ENCODE assay signal across 10 cellular contexts in genomic region chr10:7445474-7446135, GRCh38. TPM values are rescaled to one million over a fixed set of nuclear protein-coding genes. Genes with fewer than 3 reads are reported as not detected.
A peak's percentile ranks its signal among the peaks of the same experiment; 100 is the strongest.
DNase-seq lines count a peak whose midpoint lies in the region; ATAC-seq lines count a peak whose summit lies in the region.
"Had no signal": no experiment of that assay in that cellular context is flagged by ENCODE, and none has a peak within 500 bp of the region (broad histone marks: within the 10 kb centered on the region; RNA-seq: fewer than 3 reads in every experiment).

No MANE protein-coding gene starts in this region.

- H3K9me3 Mint-ChIP-seq in activated T-helper 17 cell treated with anti-CD3 and anti-CD28 coated beads, Interleukin-2, amount 50 U/mL, for 72 hours: peaks cover 6% of the 10 kb centered on the region
- H3K9me3 Mint-ChIP-seq in activated naive CD8-positive, alpha-beta T cell treated with anti-CD3 and anti-CD28 coated beads for 36 hours: peaks cover 17% of the 10 kb centered on the region
- peaks cover 23% of the 10 kb centered on the region for H3K9me3 Mint-ChIP-seq in activated CD4-positive, alpha-beta T cell treated with anti-CD3 and anti-CD28 coated beads, Interleukin-2, amount 10 ng/mL, durations not matched to agents 7 days and 5 days

- POLR2A ChIA-PET in activated CD4-positive, alpha-beta T cell treated with anti-CD3 and anti-CD28 coated beads, Interleukin-2, amount 10 ng/mL, durations not matched to agents 7 days and 5 days (lab: Charles Lee): no interaction called here

- no peak overlapping the region for H3K4me3 Mint-ChIP-seq in activated T-helper 17 cell treated with anti-CD3 and anti-CD28 coated beads, Interleukin-2, amount 50 U/mL, for 72 hours
- H3K4me3 Mint-ChIP-seq in activated naive CD8-positive, alpha-beta T cell treated with anti-CD3 and anti-CD28 coated beads for 36 hours: no peak overlapping the region
- H3K4me3 Mint-ChIP-seq in activated CD4-positive, alpha-beta T cell treated with anti-CD3 and anti-CD28 coated beads, Interleukin-2, amount 10 ng/mL, durations not matched to agents 7 days and 5 days: no peak overlapping the region
- H3K4me3 Mint-ChIP-seq: activated CD4-positive, alpha-beta memory T cell treated with anti-CD3 and anti-CD28 coated beads, Interleukin-2, amount 10 ng/mL, durations not matched to agents 7 days and 5 days had no signal

- H3K4me1 Mint-ChIP-seq in activated T-helper 17 cell treated with anti-CD3 and anti-CD28 coated beads, Interleukin-2, amount 50 U/mL, for 72 hours: no peaks in the 10 kb centered on the region
- H3K4me1 Mint-ChIP-seq in activated naive CD8-positive, alpha-beta T cell treated with anti-CD3 and anti-CD28 coated beads for 36 hours: peaks cover 5% of the 10 kb centered on the region
- H3K4me1 Mint-ChIP-seq in activated CD4-positive, alpha-beta T cell treated with anti-CD3 and anti-CD28 coated beads, Interleukin-2, amount 10 ng/mL, durations not matched to agents 7 days and 5 days: no peaks in the 10 kb centered on the region
- H3K4me1 Mint-ChIP-seq: activated CD4-positive, alpha-beta memory T cell treated with anti-CD3 and anti-CD28 coated beads, Interleukin-2, amount 10 ng/mL, durations not matched to agents 7 days and 5 days had no signal

- H3K27ac Mint-ChIP-seq in activated T-helper 17 cell treated with anti-CD3 and anti-CD28 coated beads, Interleukin-2, amount 50 U/mL, for 72 hours: no peak overlapping the region
- H3K27ac Mint-ChIP-seq in activated naive CD8-positive, alpha-beta T cell treated with anti-CD3 and anti-CD28 coated beads for 36 hours: no peak overlapping the region
- no peak overlapping the region for H3K27ac Mint-ChIP-seq in activated CD4-positive, alpha-beta T cell treated with anti-CD3 and anti-CD28 coated beads, Interleukin-2, amount 10 ng/mL, durations not matched to agents 7 days and 5 days
- H3K27ac Mint-ChIP-seq: activated CD4-positive, alpha-beta memory T cell treated with anti-CD3 and anti-CD28 coated beads, Interleukin-2, amount 10 ng/mL, durations not matched to agents 7 days and 5 days had no signal

- H3K27me3 Mint-ChIP-seq in activated T-helper 17 cell treated with anti-CD3 and anti-CD28 coated beads, Interleukin-2, amount 50 U/mL, for 72 hours: no peaks in the 10 kb centered on the region
- no peaks in the 10 kb centered on the region for H3K27me3 Mint-ChIP-seq in activated naive CD8-positive, alpha-beta T cell treated with anti-CD3 and anti-CD28 coated beads for 36 hours
- peaks cover 8% of the 10 kb centered on the region for H3K27me3 Mint-ChIP-seq in activated CD4-positive, alpha-beta T cell treated with anti-CD3 and anti-CD28 coated beads, Interleukin-2, amount 10 ng/mL, durations not matched to agents 7 days and 5 days

- ATAC-seq in GM18502 (IDR thresholded peaks at IDR 0.05; ENCODE audit: poor library complexity, unreplicated experiment): peak; percentile 88
- peak; percentile 81 for ATAC-seq in GM21515 (IDR thresholded peaks at IDR 0.05; ENCODE audit: unreplicated experiment)
- ATAC-seq in HG03342 (IDR thresholded peaks at IDR 0.05; ENCODE audit: unreplicated experiment): peak; percentile 69
- ATAC-seq in activated T-helper 17 cell treated with anti-CD3 and anti-CD28 coated beads, Interleukin-2, amount 50 U/mL, for 72 hours (replicated peaks): no peak

- H3K36me3 Mint-ChIP-seq in activated T-helper 17 cell treated with anti-CD3 and anti-CD28 coated beads, Interleukin-2, amount 50 U/mL, for 72 hours (ENCODE audit: low read depth): no peaks in the 10 kb centered on the region
- H3K36me3 Mint-ChIP-seq in activated naive CD8-positive, alpha-beta T cell treated with anti-CD3 and anti-CD28 coated beads for 36 hours: peaks cover 5% of the 10 kb centered on the region
- H3K36me3 Mint-ChIP-seq in activated CD4-positive, alpha-beta T cell treated with anti-CD3 and anti-CD28 coated beads, Interleukin-2, amount 10 ng/mL, durations not matched to agents 7 days and 5 days (ENCODE audit: low read depth): peaks cover 11% of the 10 kb centered on the region

- peak; percentile 65 for DNase-seq in globus pallidus (ENCODE audit: low spot score)
- DNase-seq in activated naive CD8-positive, alpha-beta T cell treated with anti-CD3 and anti-CD28 coated beads for 36 hours: no peak
- no peak for DNase-seq in activated CD4-positive, alpha-beta T cell treated with anti-CD3 and anti-CD28 coated beads, Interleukin-2, amount 10 ng/mL, durations not matched to agents 7 days and 5 days
- DNase-seq in NCI-H2107 treated with DMSO at 0.1 percent for 48 hours (lab: John Stamatoyannopoulos, UW; ENCODE audit: unreplicated experiment): no peak
- DNase-seq: activated CD4-positive, alpha-beta memory T cell treated with anti-CD3 and anti-CD28 coated beads, Interleukin-2, amount 10 ng/mL, durations not matched to agents 7 days and 5 days; trophoblast cell had no signal

- CTCF ChIA-PET in activated CD4-positive, alpha-beta T cell treated with anti-CD3 and anti-CD28 coated beads, Interleukin-2, amount 10 ng/mL, durations not matched to agents 7 days and 5 days (lab: Charles Lee): interaction anchor here (1.1 kb wide), 1 partner anchor 17 kb away, joined by 4 read pairs; no protein-coding TSS in a partner anchor

RNA-seq across cellular contexts. Expression of gene SFMBT2, which starts 34.8 kb away (rescaled TPM):
- 10 to 100 TPM; 20.4 to 24.8 TPM for total RNA-seq in activated T-helper 17 cell treated with anti-CD3 and anti-CD28 coated beads, Interleukin-2, amount 50 U/mL, for 72 hours
- 10 to 100 TPM; 22.0 to 23.1 TPM for total RNA-seq in activated naive CD8-positive, alpha-beta T cell treated with anti-CD3 and anti-CD28 coated beads for 36 hours
- total RNA-seq in activated CD4-positive, alpha-beta T cell treated with anti-CD3 and anti-CD28 coated beads, Interleukin-2, amount 10 ng/mL, durations not matched to agents 7 days and 5 days: 10 to 100 TPM; 31.9 to 32.3 TPM
